8 cellular contexts compared by ENCODE assay signal in the genomic region with DNA sequence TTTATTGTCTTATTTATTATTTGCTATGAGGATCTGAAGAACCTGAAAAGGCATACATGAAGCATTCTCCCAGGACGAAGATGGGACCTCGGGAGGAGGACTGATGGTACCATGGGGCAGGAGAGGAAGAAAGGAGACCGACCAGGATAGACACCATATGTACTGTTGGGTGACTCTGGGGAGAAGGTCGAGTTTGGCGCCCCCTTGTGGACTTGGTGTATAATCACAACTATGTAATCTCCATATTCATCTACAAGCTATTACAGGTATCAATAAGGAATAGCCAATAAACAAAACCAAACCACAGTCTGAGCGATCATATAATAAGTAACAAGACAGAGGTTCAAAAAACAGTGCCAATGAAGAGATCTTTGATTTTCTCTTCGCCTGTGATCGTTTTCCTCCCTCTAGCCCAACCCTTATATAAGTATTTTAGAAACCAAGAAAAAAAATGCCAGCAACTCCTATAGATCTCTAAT.
DNase-seq lines count a peak whose midpoint lies in the region; ATAC-seq lines count a peak whose summit lies in the region.

No MANE protein-coding gene starts in this region.

- DNase-seq in SIG-M5 treated with dmso at 0.1 percent for 504 hours (lab: John Stamatoyannopoulos, UW; ENCODE audit: unreplicated experiment) (peak; percentile 66), SIG-M5 (lab: John Stamatoyannopoulos, UW) (no peak), NCI-H524 (lab: John Stamatoyannopoulos, UW) (peak; percentile 77 to 87), midbrain (lab: John Stamatoyannopoulos, UW) (peak; percentile 13)
- peak; percentile 62 to 64 for DNase-seq in activated CD4-positive, alpha-beta T cell treated with anti-CD3 and anti-CD28 coated beads, Interleukin-2, amount 50 U/mL, for 4 hours
- DNase-seq in effector CD4-positive, alpha-beta T cell = peak; percentile 66
- peak; percentile 86 for DNase-seq in stimulated activated CD8-positive, alpha-beta memory T cell treated with anti-CD3 and anti-CD28 coated beads, Interleukin-4, amount 100 ng/mL, for 48 hours

- peak; percentile 62 for ATAC-seq in HG03280 (IDR thresholded peaks at IDR 0.05; ENCODE audit: unreplicated experiment)
